Comparison of ENCODE assay signal across 11 cellular contexts in genomic region chr7:158811894-158812293, GRCh38. TPM values are rescaled to one million over a fixed set of nuclear protein-coding genes. Genes with fewer than 3 reads are reported as not detected.
DNase-seq lines count a peak whose midpoint lies in the region; ATAC-seq and FAIRE-seq lines count a peak whose summit lies in the region.
"Had no signal": no experiment of that assay in that cellular context is flagged by ENCODE, and none has a peak within 500 bp of the region (broad histone marks: within the 10 kb centered on the region; RNA-seq: fewer than 3 reads in every experiment).

No MANE protein-coding gene starts in this region.

- H3K36me3 Mint-ChIP-seq in activated naive CD8-positive, alpha-beta T cell treated with anti-CD3 and anti-CD28 coated beads, Interleukin-2, amount 50 U/mL, for 24 hours (ENCODE audit: low read depth) = peaks cover 41% of the 10 kb centered on the region

- H3K9me3 ChIP-seq in HUES64 (ENCODE audit: insufficient read depth, low read depth, low read length) = no peaks in the 10 kb centered on the region

- peaks cover 32% of the 10 kb centered on the region for H3K4me1 ChIP-seq in HUES64 (ENCODE audit: insufficient read depth, low read length)

- H3K27me3 Mint-ChIP-seq in activated naive CD8-positive, alpha-beta T cell treated with anti-CD3 and anti-CD28 coated beads, Interleukin-2, amount 50 U/mL, for 24 hours = no peaks in the 10 kb centered on the region
- H3K27me3 Mint-ChIP-seq in stimulated activated naive CD8-positive, alpha-beta T cell treated with anti-CD3 and anti-CD28 coated beads, Interleukin-15, amount 100 ng/mL, for 72 hours = no peaks in the 10 kb centered on the region

- no peaks in the 10 kb centered on the region for H3K9me3 Mint-ChIP-seq in activated naive CD8-positive, alpha-beta T cell treated with anti-CD3 and anti-CD28 coated beads, Interleukin-2, amount 50 U/mL, for 24 hours
- no peaks in the 10 kb centered on the region for H3K9me3 Mint-ChIP-seq in stimulated activated naive CD8-positive, alpha-beta T cell treated with anti-CD3 and anti-CD28 coated beads, Interleukin-15, amount 100 ng/mL, for 72 hours

- H3K4me3 ChIP-seq in HUES64 (ENCODE audit: low read length) = no peak overlapping the region
- H3K4me3 ChIP-seq: cardiac muscle cell had no signal

- peaks cover 12% of the 10 kb centered on the region; the same call in 1 of the 2 replicates for H3K36me3 ChIP-seq in HUES64 (ENCODE audit: insufficient read depth, low read length)
- H3K36me3 ChIP-seq: cardiac muscle cell had no signal

- no peak for FAIRE-seq in RCC 7860 (lab: Jason Lieb, UNC)

- H3K27ac Mint-ChIP-seq in activated naive CD8-positive, alpha-beta T cell treated with anti-CD3 and anti-CD28 coated beads, Interleukin-2, amount 50 U/mL, for 24 hours = peak overlapping the region; percentile 97
- peak overlapping the region; percentile 95 to 98 for H3K27ac Mint-ChIP-seq in stimulated activated naive CD8-positive, alpha-beta T cell treated with anti-CD3 and anti-CD28 coated beads, Interleukin-15, amount 100 ng/mL, for 72 hours

- peak; percentile 15 for ATAC-seq in activated naive CD8-positive, alpha-beta T cell treated with anti-CD3 and anti-CD28 coated beads, Interleukin-2, amount 50 U/mL, for 24 hours
- peak; percentile 19 for ATAC-seq in left lobe of liver
- ATAC-seq in stimulated activated naive CD8-positive, alpha-beta T cell treated with anti-CD3 and anti-CD28 coated beads, Interleukin-15, amount 100 ng/mL, for 72 hours = peak; percentile 22

- peak overlapping the region; percentile 64 for H3K4me3 Mint-ChIP-seq in activated naive CD8-positive, alpha-beta T cell treated with anti-CD3 and anti-CD28 coated beads, Interleukin-2, amount 50 U/mL, for 24 hours
- H3K4me3 Mint-ChIP-seq in stimulated activated naive CD8-positive, alpha-beta T cell treated with anti-CD3 and anti-CD28 coated beads, Interleukin-15, amount 100 ng/mL, for 72 hours = peak overlapping the region; percentile 83 to 85

- peaks cover 86% of the 10 kb centered on the region for H3K4me1 Mint-ChIP-seq in activated naive CD8-positive, alpha-beta T cell treated with anti-CD3 and anti-CD28 coated beads, Interleukin-2, amount 50 U/mL, for 24 hours
- H3K4me1 Mint-ChIP-seq in stimulated activated naive CD8-positive, alpha-beta T cell treated with anti-CD3 and anti-CD28 coated beads, Interleukin-15, amount 100 ng/mL, for 72 hours = peaks cover 81% of the 10 kb centered on the region

- H3K27ac ChIP-seq in HUES64 (ENCODE audit: low read depth, low read length) = no peak overlapping the region
- H3K27ac ChIP-seq: cardiac muscle cell had no signal

- 0 out of 2 replicates have a peak overlapping the region, but pooled peaks have one; percentile 10 for H3K9ac ChIP-seq in HUES64 (ENCODE audit: low read depth, low read length)

- DNase-seq in activated naive CD8-positive, alpha-beta T cell treated with anti-CD3 and anti-CD28 coated beads, Interleukin-2, amount 50 U/mL, for 24 hours = peak; percentile 24
- DNase-seq in left lobe of liver (ENCODE audit: low spot score) (no peak), RCC 7860 (ENCODE audit: low spot score) (no peak), midbrain (lab: John Stamatoyannopoulos, UW) (no peak), NCI-H2227 (lab: John Stamatoyannopoulos, UW; ENCODE audit: unreplicated experiment) (no peak), D341Med (ENCODE audit: low spot score) (no peak)
- DNase-seq in stimulated activated naive CD8-positive, alpha-beta T cell treated with anti-CD3 and anti-CD28 coated beads, Interleukin-15, amount 100 ng/mL, for 72 hours = no peak
- DNase-seq: NCI-H2081 treated with DMSO at 0.1 percent for 48 hours, T-helper 9 cell had no signal

- 88% methylated on average over 5 of the region's 5 CpGs for WGBS in HUES64

- H3K27me3 ChIP-seq in HUES64 (ENCODE audit: insufficient read depth, low read length) = no peaks in the 10 kb centered on the region
- H3K27me3 ChIP-seq: cardiac muscle cell had no signal

RNA-seq across cellular contexts. Expression of gene ESYT2, which starts 17.4 kb away (rescaled TPM):
- polyA plus RNA-seq in HUES64 (2013, experiment 1 of 2) = 14.6 TPM
- polyA plus RNA-seq in HUES64 (2013, experiment 2 of 2) = 18.1 TPM
- 19.6 TPM for total RNA-seq in left lobe of liver

RNA-seq across cellular contexts. Expression of gene DYNC2I1, which starts 44.5 kb away (rescaled TPM):
- 8.9 TPM for polyA plus RNA-seq in HUES64 (2013, experiment 1 of 2)
- 11.1 TPM for polyA plus RNA-seq in HUES64 (2013, experiment 2 of 2)
- 6.7 TPM for total RNA-seq in left lobe of liver
